ENCODE assay signal across 8 cellular contexts in genomic region chr4:74320559-74321118, GRCh38. TPM values are rescaled to one million over a fixed set of nuclear protein-coding genes. Genes with fewer than 3 reads are reported as not detected.
DNase-seq lines count a peak whose midpoint lies in the region; ATAC-seq and TF ChIP-seq lines count a peak whose summit lies in the region.

No MANE protein-coding gene starts in this region.

- peak; percentile 51 for DNase-seq in AG20443 (ENCODE audit: low spot score)
- peak; percentile 13 to 31 for DNase-seq in NCI-H187 (lab: John Stamatoyannopoulos, UW)
- DNase-seq in WTC11 (ENCODE audit: low spot score), result peak; percentile 52
- peak; percentile 54 for DNase-seq in fibroblast of gingiva (ENCODE audit: low read depth)
- no peak for DNase-seq in omental fat pad (ENCODE audit: low spot score)

- H3K9me3 Mint-ChIP-seq in WTC11, result no peaks in the 10 kb centered on the region

- CTCF ChIA-PET in WTC11 (lab: Charles Lee), result interaction anchor here (0.7 to 3.7 kb wide), 12 partner anchors 13 to 473 kb away, joined by 3 to 13 read pairs (median 3); no protein-coding TSS in a partner anchor

- TF ChIP-seq CTCF in WTC11 (IDR thresholded peaks at IDR 0.05) (peak; percentile 26; the same call in 1 of the 2 replicates), omental fat pad (IDR thresholded peaks at IDR 0.05) (no peak)

- H3K27me3 Mint-ChIP-seq in WTC11 (ENCODE audit: low read depth), result no peaks in the 10 kb centered on the region

- no peaks in the 10 kb centered on the region for H3K36me3 Mint-ChIP-seq in WTC11

- H3K4me1 Mint-ChIP-seq in WTC11, result peaks cover 21% of the 10 kb centered on the region

- POLR2A ChIA-PET in WTC11 (lab: Charles Lee), result no interaction called here

- H3K4me3 Mint-ChIP-seq in WTC11, result no peak overlapping the region

- no peak overlapping the region for H3K27ac Mint-ChIP-seq in WTC11

- ATAC-seq in GM18498 (IDR thresholded peaks at IDR 0.05; ENCODE audit: unreplicated experiment) (peak; percentile 85), HG02852 (IDR thresholded peaks at IDR 0.05; ENCODE audit: unreplicated experiment) (peak; percentile 77), WTC11 (peak; percentile 95), omental fat pad (ENCODE audit: low FRiP score) (peak; percentile 58), HG02970 (IDR thresholded peaks at IDR 0.05; ENCODE audit: low FRiP score, unreplicated experiment) (no peak)

TF ChIP-seq in WTC11, 78 proteins besides CTCF, POLR2A, EP300 and RAD21:
- TF ChIP-seq ATF6 (CRISPR knock-in tag; IDR thresholded peaks at IDR 0.05), result no peak
- 0 out of 2 replicates have a peak, but pooled peaks have one; percentile 29 for TF ChIP-seq ZNF423 (CRISPR knock-in tag; IDR thresholded peaks at IDR 0.05)
- TF ChIP-seq AR (CRISPR knock-in tag; IDR thresholded peaks at IDR 0.05), result no peak
- no peak for TF ChIP-seq TEAD4 (CRISPR knock-in tag; IDR thresholded peaks at IDR 0.05)
- TF ChIP-seq TEAD1 (CRISPR knock-in tag; IDR thresholded peaks at IDR 0.05), result no peak
- TF ChIP-seq FOXK1 (CRISPR knock-in tag; IDR thresholded peaks at IDR 0.05), result no peak
- no peak for TF ChIP-seq TCF7 (CRISPR knock-in tag; IDR thresholded peaks at IDR 0.05; ENCODE audit: low read depth)
- TF ChIP-seq AFF4 (CRISPR knock-in tag; IDR thresholded peaks at IDR 0.05; ENCODE audit: borderline replicate concordance), result no peak

RNA-seq across cellular contexts. Expression of gene EPGN, which starts 12.4 kb away (rescaled TPM):
- not detected in 3 replicates for total RNA-seq in WTC11 (2021)
- 1 to 10 TPM in 2 of 4 donors, not detected in 2; 2.5 to 8.4 TPM for total RNA-seq in omental fat pad

RNA-seq across cellular contexts. Expression of gene EREG, which starts 44.3 kb away (rescaled TPM):
- total RNA-seq in WTC11 (2021) (0.05 to 0.23 TPM (median 0.09 TPM) in 3 replicates), omental fat pad (10 to 100 TPM in 1 of 4 donors, 1 to 10 TPM in 3; 1.7 to 16.3 (median 7.9) TPM)
